ENCODE assay signal across 8 cellular contexts in the genomic region with DNA sequence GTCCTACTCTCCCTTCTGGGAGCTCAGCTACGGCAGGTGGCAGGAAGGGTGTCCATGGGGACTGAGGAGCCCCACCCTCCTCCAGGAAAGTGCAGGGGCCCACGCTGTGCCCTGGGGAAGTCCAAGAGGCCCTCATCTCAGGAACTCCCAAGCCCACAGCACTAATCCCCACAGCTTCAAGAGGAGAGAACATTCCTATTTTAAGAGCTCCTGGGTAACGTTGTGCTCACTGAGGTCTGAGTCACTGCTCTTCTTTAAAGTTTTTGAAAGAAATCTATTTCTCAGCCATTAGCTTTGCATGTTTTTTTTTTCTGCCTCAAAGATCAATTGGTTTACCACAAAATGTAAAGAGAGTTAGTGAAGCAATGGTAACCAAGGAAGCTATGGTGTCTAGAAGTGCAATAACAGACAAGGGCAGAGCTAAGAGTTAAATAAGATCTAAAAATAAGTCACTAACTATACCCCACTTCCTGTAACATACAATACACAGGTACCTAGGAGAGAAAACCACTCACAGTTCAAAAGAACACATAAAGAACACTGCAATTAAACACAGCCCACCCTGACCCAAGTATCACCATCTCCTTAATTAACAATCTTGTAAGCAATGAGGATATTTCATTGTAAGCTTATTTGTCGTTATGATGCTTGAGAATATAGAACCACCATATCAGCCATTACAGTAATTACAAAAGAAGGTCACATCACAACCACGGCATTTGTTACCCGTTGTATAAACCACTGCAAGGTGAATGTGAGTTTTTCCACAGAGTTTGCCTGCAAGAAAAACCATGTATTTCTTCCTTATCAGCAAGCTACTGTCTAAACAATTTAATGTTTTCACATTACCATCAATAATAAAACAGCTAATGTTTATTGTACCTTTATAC.
A peak's percentile ranks its signal among the peaks of the same experiment; 100 is the strongest.
DNase-seq lines count a peak whose midpoint lies in the region; ATAC-seq lines count a peak whose summit lies in the region.

No MANE protein-coding gene starts in this region.

- intact Hi-C loops in activated T-helper 2 cell treated with anti-CD3 and anti-CD28 coated beads, Interferon-gamma antibody, Interleukin-2, Interleukin-4, amounts not matched to agents 10 μg/mL and 5 μg/mL and 100 μg/mL, durations not matched to agents 14 hours and 24 hours and 36 hours (cut with micrococcal nuclease): loop anchor here (5.0 kb wide), 1 partner anchor 176 kb away; no protein-coding TSS in a partner anchor

- peaks cover 26% of the 10 kb centered on the region for H3K4me1 Mint-ChIP-seq in activated T-helper 2 cell treated with anti-CD3 and anti-CD28 coated beads, Interferon-gamma antibody, Interleukin-2, Interleukin-4, amounts not matched to agents 10 μg/mL and 5 μg/mL and 100 μg/mL, durations not matched to agents 14 hours and 24 hours and 36 hours (ENCODE audit: low read depth)
- peaks cover 29% of the 10 kb centered on the region for H3K4me1 Mint-ChIP-seq in stimulated activated effector memory CD8-positive, alpha-beta T cell treated with anti-CD3 and anti-CD28 coated beads, Interleukin-12 subunit alpha, Interleukin-12 subunit beta, amount 100 ng/mL, for 72 hours

- no peaks in the 10 kb centered on the region for H3K36me3 Mint-ChIP-seq in activated T-helper 2 cell treated with anti-CD3 and anti-CD28 coated beads, Interferon-gamma antibody, Interleukin-2, Interleukin-4, amounts not matched to agents 10 μg/mL and 5 μg/mL and 100 μg/mL, durations not matched to agents 14 hours and 24 hours and 36 hours (ENCODE audit: low read depth)
- H3K36me3 Mint-ChIP-seq in stimulated activated effector memory CD8-positive, alpha-beta T cell treated with anti-CD3 and anti-CD28 coated beads, Interleukin-12 subunit alpha, Interleukin-12 subunit beta, amount 100 ng/mL, for 72 hours: no peaks in the 10 kb centered on the region

- H3K27me3 Mint-ChIP-seq in activated T-helper 2 cell treated with anti-CD3 and anti-CD28 coated beads, Interferon-gamma antibody, Interleukin-2, Interleukin-4, amounts not matched to agents 10 μg/mL and 5 μg/mL and 100 μg/mL, durations not matched to agents 14 hours and 24 hours and 36 hours (ENCODE audit: low read depth): no peaks in the 10 kb centered on the region

- peak; percentile 3 for DNase-seq in CD1c-positive myeloid dendritic cell (ENCODE audit: extremely low spot score)
- peak; percentile 10 for DNase-seq in activated T-helper 2 cell treated with anti-CD3 and anti-CD28 coated beads, Interferon-gamma antibody, Interleukin-2, Interleukin-4, amounts not matched to agents 10 μg/mL and 5 μg/mL and 100 μg/mL, durations not matched to agents 14 hours and 24 hours and 36 hours (ENCODE audit: low spot score)
- DNase-seq in stimulated activated effector memory CD8-positive, alpha-beta T cell treated with anti-CD3 and anti-CD28 coated beads, Interleukin-12 subunit alpha, Interleukin-12 subunit beta, amount 100 ng/mL, for 72 hours (ENCODE audit: low spot score in 2 of 2): no peak
- no peak for DNase-seq in middle frontal gyrus (ENCODE audit: extremely low spot score, low spot score)
- no peak for DNase-seq in foreskin melanocyte
- DNase-seq in SKM-1 (lab: John Stamatoyannopoulos, UW; ENCODE audit: unreplicated experiment): no peak

- H3K4me3 Mint-ChIP-seq in activated T-helper 2 cell treated with anti-CD3 and anti-CD28 coated beads, Interferon-gamma antibody, Interleukin-2, Interleukin-4, amounts not matched to agents 10 μg/mL and 5 μg/mL and 100 μg/mL, durations not matched to agents 14 hours and 24 hours and 36 hours (ENCODE audit: low read depth): peak overlapping the region; percentile 44
- H3K4me3 Mint-ChIP-seq in stimulated activated effector memory CD8-positive, alpha-beta T cell treated with anti-CD3 and anti-CD28 coated beads, Interleukin-12 subunit alpha, Interleukin-12 subunit beta, amount 100 ng/mL, for 72 hours: peak overlapping the region; percentile 18

- H3K27ac Mint-ChIP-seq in activated T-helper 2 cell treated with anti-CD3 and anti-CD28 coated beads, Interferon-gamma antibody, Interleukin-2, Interleukin-4, amounts not matched to agents 10 μg/mL and 5 μg/mL and 100 μg/mL, durations not matched to agents 14 hours and 24 hours and 36 hours: peak overlapping the region; percentile 79
- H3K27ac Mint-ChIP-seq in stimulated activated effector memory CD8-positive, alpha-beta T cell treated with anti-CD3 and anti-CD28 coated beads, Interleukin-12 subunit alpha, Interleukin-12 subunit beta, amount 100 ng/mL, for 72 hours: peak overlapping the region; percentile 79

- ATAC-seq in GM19023 (IDR thresholded peaks at IDR 0.05; ENCODE audit: unreplicated experiment): peak; percentile 86
- peak; percentile 94 for ATAC-seq in HG03066 (IDR thresholded peaks at IDR 0.05; ENCODE audit: low read depth, unreplicated experiment)
- ATAC-seq in stimulated activated effector memory CD8-positive, alpha-beta T cell treated with anti-CD3 and anti-CD28 coated beads, Interleukin-12 subunit alpha, Interleukin-12 subunit beta, amount 100 ng/mL, for 72 hours: peak; percentile 86

- H3K9me3 Mint-ChIP-seq in activated T-helper 2 cell treated with anti-CD3 and anti-CD28 coated beads, Interferon-gamma antibody, Interleukin-2, Interleukin-4, amounts not matched to agents 10 μg/mL and 5 μg/mL and 100 μg/mL, durations not matched to agents 14 hours and 24 hours and 36 hours: no peaks in the 10 kb centered on the region
- H3K9me3 Mint-ChIP-seq in stimulated activated effector memory CD8-positive, alpha-beta T cell treated with anti-CD3 and anti-CD28 coated beads, Interleukin-12 subunit alpha, Interleukin-12 subunit beta, amount 100 ng/mL, for 72 hours: no peaks in the 10 kb centered on the region

Comparison
In these comparisons a context has a peak if more than half of its experiments do, and no peak if none do; other contexts are left out.
1. DNase-seq: peak in CD1c-positive myeloid dendritic cell (single experiment) and activated T-helper 2 cell treated with anti-CD3 and anti-CD28 coated beads, Interferon-gamma antibody, Interleukin-2, Interleukin-4, amounts not matched to agents 10 μg/mL and 5 μg/mL and 100 μg/mL, durations not matched to agents 14 hours and 24 hours and 36 hours (single experiment); none in stimulated activated effector memory CD8-positive, alpha-beta T cell treated with anti-CD3 and anti-CD28 coated beads, Interleukin-12 subunit alpha, Interleukin-12 subunit beta, amount 100 ng/mL, for 72 hours (0 of 2), middle frontal gyrus (single experiment), foreskin melanocyte (single experiment) and SKM-1 (single experiment).
2. Peak in every context shown above with its lines, with median percentiles within 50 percentile points of each other: ATAC-seq.